Comparison of ENCODE assay signal across 10 cellular contexts in genomic region chr5:126837907-126838539, GRCh38.
A peak's percentile ranks its signal among the peaks of the same experiment; 100 is the strongest.
DNase-seq lines count a peak whose midpoint lies in the region; ATAC-seq, FAIRE-seq and TF ChIP-seq lines count a peak whose summit lies in the region.
"Had no signal": no experiment of that assay in that cellular context is flagged by ENCODE, and none has a peak within 500 bp of the region (broad histone marks: within the 10 kb centered on the region; RNA-seq: fewer than 3 reads in every experiment).

No MANE protein-coding gene starts in this region.

- peaks cover 54% of the 10 kb centered on the region for H3K36me3 ChIP-seq in K562 (ENCODE audit: control insufficient read depth, insufficient read depth, low read length)
- peaks cover 0 to 4% (median 0%) of the 10 kb centered on the region in 4 donors for H3K36me3 ChIP-seq in transverse colon

- no peak overlapping the region for H3K9ac ChIP-seq in K562 (ENCODE audit: insufficient read depth in 1 of 2, low read depth in 2 of 2, low read length in 2 of 2)

- peak; percentile 41 to 68; a peak in 3 of 4 replicates for TF ChIP-seq RAD21 in K562 (CRISPR knock-in tag; conservative IDR thresholded peaks at IDR 0.05 in 1 of 2, IDR thresholded peaks at IDR 0.05 in 1 of 2)

- H3K27ac ChIP-seq in K562 (ENCODE audit: extremely low read depth, low read depth, low read length) (no peak overlapping the region), transverse colon (no peak overlapping the region)

- H3K79me2 ChIP-seq in K562 (ENCODE audit: control insufficient read depth, insufficient read depth, low read length), result no peaks in the 10 kb centered on the region

- TF ChIP-seq CTCF in K562 (IDR thresholded peaks at IDR 0.05 in 2 of 3, conservative IDR thresholded peaks at IDR 0.05 in 1 of 3; ENCODE audit: insufficient read depth in 2 of 3, low read depth in 1 of 3, low read length in 3 of 3), result peak in 2 of 3 experiments; percentile 32 to 47; a peak in 3 of 6 replicates
- peak; percentile 31 to 40 (median 38) for TF ChIP-seq CTCF in transverse colon (IDR thresholded peaks at IDR 0.05)

- no peaks in the 10 kb centered on the region for H3K4me1 Mint-ChIP-seq in activated T-cell treated with anti-CD3 and anti-CD28 coated beads, Interleukin-2, amount 50 U/mL, for 72 hours (ENCODE audit: low read depth)
- no peaks in the 10 kb centered on the region for H3K4me1 Mint-ChIP-seq in activated T-cell treated with anti-CD3 and anti-CD28 coated beads, Interleukin-2, amount 50 U/mL, for 4 hours (ENCODE audit: low read depth)
- no peaks in the 10 kb centered on the region for H3K4me1 Mint-ChIP-seq in immature natural killer cell

- H4K20me1 ChIP-seq in K562 (replicated peaks; ENCODE audit: control insufficient read depth, insufficient read depth, low read length), result no peaks in the 10 kb centered on the region

- H3K4me3 Mint-ChIP-seq in activated T-cell treated with anti-CD3 and anti-CD28 coated beads, Interleukin-2, amount 50 U/mL, for 72 hours, result no peak overlapping the region
- no peak overlapping the region for H3K4me3 Mint-ChIP-seq in activated T-cell treated with anti-CD3 and anti-CD28 coated beads, Interleukin-2, amount 50 U/mL, for 4 hours
- H3K4me3 Mint-ChIP-seq in immature natural killer cell, result no peak overlapping the region

- peak overlapping the region; percentile 25 for H3K27ac Mint-ChIP-seq in activated T-cell treated with anti-CD3 and anti-CD28 coated beads, Interleukin-2, amount 50 U/mL, for 72 hours
- peak overlapping the region in 1 of 6 donors; percentile 38 for H3K27ac Mint-ChIP-seq in immature natural killer cell

- H3K27me3 ChIP-seq in K562 (ENCODE audit: control insufficient read depth in 2 of 2, insufficient read depth in 2 of 2, low read length in 2 of 2) (no peaks in the 10 kb centered on the region), transverse colon (no peaks in the 10 kb centered on the region)

- no TSS peak for BruUV-seq in K562 (replicated peaks; lab: Mats Ljungman, UMichigan)

- FAIRE-seq in K562 (lab: Jason Lieb, UNC), result no peak

- H3K36me3 Mint-ChIP-seq in activated T-cell treated with anti-CD3 and anti-CD28 coated beads, Interleukin-2, amount 50 U/mL, for 72 hours (ENCODE audit: insufficient read depth in 2 of 2), result peaks cover 9 to 49% of the 10 kb centered on the region in 2 donors
- H3K36me3 Mint-ChIP-seq in activated T-cell treated with anti-CD3 and anti-CD28 coated beads, Interleukin-2, amount 50 U/mL, for 4 hours (ENCODE audit: insufficient read depth), result peaks cover 17% of the 10 kb centered on the region
- peaks cover 9 to 14% (median 13%) of the 10 kb centered on the region in 3 donors for H3K36me3 Mint-ChIP-seq in immature natural killer cell

- no peak overlapping the region for H3K4me3 ChIP-seq in K562
- no peak overlapping the region for H3K4me3 ChIP-seq in transverse colon

- intact Hi-C loops in K562 (cut with micrococcal nuclease), result no loop called here
- intact Hi-C loops in transverse colon (cut with DNase I; ENCODE audit: low total_unique reads), result loop anchor here (10.0 kb wide), 1 partner anchor 657 kb away; no protein-coding TSS in a partner anchor

- CTCF ChIA-PET in K562 (lab: Yijun Ruan, JAX; ENCODE audit: low intra/inter-chr PET ratio), result interaction anchor here (0.6 to 2.7 kb wide), 3 partner anchors 475 to 684 kb away, joined by 4 to 16 read pairs (median 14); no protein-coding TSS in a partner anchor

- POLR2A ChIA-PET in K562 (lab: Yijun Ruan, JAX), result interaction anchor here (0.5 to 1.3 kb wide), 3 partner anchors 12 to 280 kb away, joined by 3 read pairs; no protein-coding TSS in a partner anchor

- no peak overlapping the region for H2AFZ ChIP-seq in K562 (ENCODE audit: low read depth, low read length)

- H3K9me3 Mint-ChIP-seq in activated T-cell treated with anti-CD3 and anti-CD28 coated beads, Interleukin-2, amount 50 U/mL, for 72 hours, result no peaks in the 10 kb centered on the region
- H3K9me3 Mint-ChIP-seq in activated T-cell treated with anti-CD3 and anti-CD28 coated beads, Interleukin-2, amount 50 U/mL, for 4 hours, result no peaks in the 10 kb centered on the region
- no peaks in the 10 kb centered on the region for H3K9me3 Mint-ChIP-seq in immature natural killer cell

- H3K27me3 Mint-ChIP-seq in activated T-cell treated with anti-CD3 and anti-CD28 coated beads, Interleukin-2, amount 50 U/mL, for 72 hours (ENCODE audit: low read depth), result no peaks in the 10 kb centered on the region
- H3K27me3 Mint-ChIP-seq in activated T-cell treated with anti-CD3 and anti-CD28 coated beads, Interleukin-2, amount 50 U/mL, for 4 hours (ENCODE audit: low read depth), result no peaks in the 10 kb centered on the region
- H3K27me3 Mint-ChIP-seq in immature natural killer cell (ENCODE audit: low read depth in 3 of 3), result peaks cover 0 to 2% (median 2%) of the 10 kb centered on the region in 3 donors

- TF ChIP-seq EP300 in K562 (IDR thresholded peaks at IDR 0.05; ENCODE audit: low read length) (no peak), transverse colon (IDR thresholded peaks at IDR 0.05; ENCODE audit: low read depth) (no peak)

- no peak for DNase-seq in activated T-cell treated with anti-CD3 and anti-CD28 coated beads, Interleukin-2, amount 50 U/mL, for 72 hours
- DNase-seq in activated T-cell treated with anti-CD3 and anti-CD28 coated beads, Interleukin-2, amount 50 U/mL, for 4 hours, result no peak
- DNase-seq in K562 (ENCODE audit: extremely low read depth in 1 of 4, low spot score in 3 of 4) (peak in 1 of 4 experiments; percentile 12), immature natural killer cell (peak in 2 of 3 donors; percentile 12 to 16), transverse colon (no peak), NCI-H1092 treated with DMSO at 0.1 percent for 48 hours (lab: John Stamatoyannopoulos, UW) (no peak), EL (no peak)
- DNase-seq: activated CD8-positive, alpha-beta memory T cell treated with anti-CD3 and anti-CD28 coated beads, Interleukin-2, amount 50 U/mL, for 4 hours; MM.1S had no signal

- H3K9me3 ChIP-seq in K562 (replicated peaks; ENCODE audit: control insufficient read depth, insufficient read depth, low read depth, low read length) (no peaks in the 10 kb centered on the region), transverse colon (no peaks in the 10 kb centered on the region)

- TF ChIP-seq POLR2A in K562 (conservative IDR thresholded peaks at IDR 0.05) (no peak), transverse colon (IDR thresholded peaks at IDR 0.05) (no peak)

- in situ Hi-C loops in K562 (cut with MboI) (no loop called here), transverse colon (cut with MboI; ENCODE audit: low pct_ligation_motif_present in 1 of 4, low pct_unique_long_range_greater_than_20kb in 1 of 4, low sequenced_read_pairs in 3 of 4) (loop anchor here in 1 of 4 donors (25.0 kb wide), 1 partner anchor 474 kb away; no protein-coding TSS in a partner anchor)

- H3K4me2 ChIP-seq in K562 (ENCODE audit: insufficient read depth, low read length), result no peak overlapping the region

- ATAC-seq in activated T-cell treated with anti-CD3 and anti-CD28 coated beads, Interleukin-2, amount 50 U/mL, for 72 hours (replicated peaks in 1 of 2), result no peak
- no peak for ATAC-seq in activated T-cell treated with anti-CD3 and anti-CD28 coated beads, Interleukin-2, amount 50 U/mL, for 4 hours
- ATAC-seq in K562, result peak; percentile 54
- ATAC-seq in GM18868 (IDR thresholded peaks at IDR 0.05; ENCODE audit: unreplicated experiment), result no peak

- 48% methylated on average over 7 of the region's 7 CpGs for WGBS in K562 (ENCODE audit: insufficient coverage, low coverage, missing lambda C conversion rate)
- 84 to 92% methylated on average over 5 to 7 of the region's 7 CpGs for whole genome bisulfite sequencing in transverse colon (ENCODE audit: low coverage in 1 of 2), 2 donors

- H3K9me1 ChIP-seq in K562 (ENCODE audit: control insufficient read depth, insufficient read depth, low read length), result no peaks in the 10 kb centered on the region

- no peaks in the 10 kb centered on the region; a peak in 1 of 5 replicates for H3K4me1 ChIP-seq in K562 (replicated peaks in 1 of 2; ENCODE audit: control insufficient read depth in 2 of 2, insufficient read depth in 2 of 2, low read length in 2 of 2)
- H3K4me1 ChIP-seq in transverse colon, result no peaks in the 10 kb centered on the region

TF ChIP-seq in K562, 482 proteins besides CTCF, POLR2A, EP300 and RAD21 (continues in another document):
- 0 out of 2 replicates have a peak, but pooled peaks have one; percentile 20 for TF ChIP-seq TEAD4 (IDR thresholded peaks at IDR 0.05; ENCODE audit: low read length)
- no peak for TF ChIP-seq TEAD4 (CRISPR knock-in tag; IDR thresholded peaks at IDR 0.05; ENCODE audit: borderline replicate concordance)
- 0 out of 2 replicates have a peak, but pooled peaks have one; percentile 39 for TF ChIP-seq POLR2AphosphoS5 (IDR thresholded peaks at IDR 0.05; ENCODE audit: control insufficient read depth, insufficient read depth, low read depth, low read length)
- no peak for TF ChIP-seq BRF2 (IDR thresholded peaks at IDR 0.05; ENCODE audit: borderline replicate concordance, insufficient read depth, insufficient read length)

Comparison
In these comparisons a context has a peak if more than half of its experiments do, and no peak if none do; other contexts are left out.
1. DNase-seq: peak in immature natural killer cell (2 of 3); none in activated T-cell treated with anti-CD3 and anti-CD28 coated beads, Interleukin-2, amount 50 U/mL, for 72 hours (0 of 2), activated T-cell treated with anti-CD3 and anti-CD28 coated beads, Interleukin-2, amount 50 U/mL, for 4 hours (single experiment), transverse colon (single experiment), NCI-H1092 treated with DMSO at 0.1 percent for 48 hours (single experiment) and EL (single experiment).